Comparison of ENCODE assay signal across 3 cellular contexts in the genomic region with DNA sequence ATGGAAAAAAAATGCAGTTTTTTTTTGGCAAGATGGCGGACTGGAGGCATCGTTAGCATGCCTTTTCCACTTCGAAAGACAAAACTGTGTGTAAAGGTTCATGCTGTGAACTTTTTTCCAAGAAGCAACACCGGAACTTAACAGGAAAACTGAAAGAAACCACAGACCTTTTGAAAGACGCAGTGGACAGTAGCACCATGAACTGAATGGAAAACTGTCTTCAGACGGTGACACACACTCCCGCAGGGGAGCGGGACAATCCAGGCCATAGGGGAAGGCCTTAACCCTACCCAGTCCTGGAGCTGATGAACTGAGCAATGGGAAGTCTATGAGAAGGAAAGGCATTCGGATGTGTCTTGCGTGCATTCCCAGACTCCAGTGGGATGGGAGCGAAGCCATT.
TF ChIP-seq lines count a peak whose summit lies in the region.

No MANE protein-coding gene starts in this region.

TF ChIP-seq in SK-N-SH, 30 proteins besides CTCF, POLR2A, EP300 and RAD21:
- TF ChIP-seq POLR2AphosphoS5 (IDR thresholded peaks at IDR 0.05; ENCODE audit: low read depth, low read length) (0 out of 2 replicates have a peak, but pooled peaks have one; percentile 6), TAF1 (IDR thresholded peaks at IDR 0.05; ENCODE audit: borderline replicate concordance, low read depth, low read length) (no peak)

TF ChIP-seq in SK-N-SH treated with all-trans-retinoic acid at 6 μM for 48 hours, 23 proteins besides CTCF, POLR2A, EP300 and RAD21:
- TF ChIP-seq ISL1 (CRISPR knock-in tag; IDR thresholded peaks at IDR 0.05) (no peak), ZFP30 (CRISPR knock-in tag; IDR thresholded peaks at IDR 0.05) (no peak), CSRNP3 (CRISPR knock-in tag; IDR thresholded peaks at IDR 0.05) (no peak), TCF4 (CRISPR knock-in tag; IDR thresholded peaks at IDR 0.05; ENCODE audit: borderline replicate concordance) (no peak), OSR1 (CRISPR knock-in tag; IDR thresholded peaks at IDR 0.05) (no peak), ZC3H10 (CRISPR knock-in tag; IDR thresholded peaks at IDR 0.05) (no peak), TOX (CRISPR knock-in tag; IDR thresholded peaks at IDR 0.05; ENCODE audit: borderline replicate concordance) (no peak), SNAI2 (CRISPR knock-in tag; IDR thresholded peaks at IDR 0.05) (no peak), PPARA (CRISPR knock-in tag; IDR thresholded peaks at IDR 0.05; ENCODE audit: borderline replicate concordance) (no peak), BACH2 (CRISPR knock-in tag; IDR thresholded peaks at IDR 0.05; ENCODE audit: borderline replicate concordance) (no peak), ZFP3 (CRISPR knock-in tag; IDR thresholded peaks at IDR 0.05) (no peak)
- TF ChIP-seq, protein P1, sequence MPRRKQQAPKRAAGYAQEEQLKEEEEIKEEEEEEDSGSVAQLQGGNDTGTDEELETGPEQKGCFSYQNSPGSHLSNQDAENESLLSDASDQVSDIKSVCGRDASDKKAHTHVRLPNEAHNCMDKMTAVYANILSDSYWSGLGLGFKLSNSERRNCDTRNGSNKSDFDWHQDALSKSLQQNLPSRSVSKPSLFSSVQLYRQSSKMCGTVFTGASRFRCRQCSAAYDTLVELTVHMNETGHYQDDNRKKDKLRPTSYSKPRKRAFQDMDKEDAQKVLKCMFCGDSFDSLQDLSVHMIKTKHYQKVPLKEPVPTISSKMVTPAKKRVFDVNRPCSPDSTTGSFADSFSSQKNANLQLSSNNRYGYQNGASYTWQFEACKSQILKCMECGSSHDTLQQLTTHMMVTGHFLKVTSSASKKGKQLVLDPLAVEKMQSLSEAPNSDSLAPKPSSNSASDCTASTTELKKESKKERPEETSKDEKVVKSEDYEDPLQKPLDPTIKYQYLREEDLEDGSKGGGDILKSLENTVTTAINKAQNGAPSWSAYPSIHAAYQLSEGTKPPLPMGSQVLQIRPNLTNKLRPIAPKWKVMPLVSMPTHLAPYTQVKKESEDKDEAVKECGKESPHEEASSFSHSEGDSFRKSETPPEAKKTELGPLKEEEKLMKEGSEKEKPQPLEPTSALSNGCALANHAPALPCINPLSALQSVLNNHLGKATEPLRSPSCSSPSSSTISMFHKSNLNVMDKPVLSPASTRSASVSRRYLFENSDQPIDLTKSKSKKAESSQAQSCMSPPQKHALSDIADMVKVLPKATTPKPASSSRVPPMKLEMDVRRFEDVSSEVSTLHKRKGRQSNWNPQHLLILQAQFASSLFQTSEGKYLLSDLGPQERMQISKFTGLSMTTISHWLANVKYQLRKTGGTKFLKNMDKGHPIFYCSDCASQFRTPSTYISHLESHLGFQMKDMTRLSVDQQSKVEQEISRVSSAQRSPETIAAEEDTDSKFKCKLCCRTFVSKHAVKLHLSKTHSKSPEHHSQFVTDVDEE (CRISPR knock-in tag; IDR thresholded peaks at IDR 0.05): no peak
- TF ChIP-seq, protein P2, sequence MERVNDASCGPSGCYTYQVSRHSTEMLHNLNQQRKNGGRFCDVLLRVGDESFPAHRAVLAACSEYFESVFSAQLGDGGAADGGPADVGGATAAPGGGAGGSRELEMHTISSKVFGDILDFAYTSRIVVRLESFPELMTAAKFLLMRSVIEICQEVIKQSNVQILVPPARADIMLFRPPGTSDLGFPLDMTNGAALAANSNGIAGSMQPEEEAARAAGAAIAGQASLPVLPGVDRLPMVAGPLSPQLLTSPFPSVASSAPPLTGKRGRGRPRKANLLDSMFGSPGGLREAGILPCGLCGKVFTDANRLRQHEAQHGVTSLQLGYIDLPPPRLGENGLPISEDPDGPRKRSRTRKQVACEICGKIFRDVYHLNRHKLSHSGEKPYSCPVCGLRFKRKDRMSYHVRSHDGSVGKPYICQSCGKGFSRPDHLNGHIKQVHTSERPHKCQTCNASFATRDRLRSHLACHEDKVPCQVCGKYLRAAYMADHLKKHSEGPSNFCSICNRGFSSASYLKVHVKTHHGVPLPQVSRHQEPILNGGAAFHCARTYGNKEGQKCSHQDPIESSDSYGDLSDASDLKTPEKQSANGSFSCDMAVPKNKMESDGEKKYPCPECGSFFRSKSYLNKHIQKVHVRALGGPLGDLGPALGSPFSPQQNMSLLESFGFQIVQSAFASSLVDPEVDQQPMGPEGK (CRISPR knock-in tag; IDR thresholded peaks at IDR 0.05; ENCODE audit: borderline replicate concordance): no peak

TF ChIP-seq in IMR-90, 13 proteins besides CTCF, POLR2A, EP300 and RAD21:
- TF ChIP-seq CEBPB (IDR thresholded peaks at IDR 0.05; ENCODE audit: low read depth, low read length) (no peak), MAFK (IDR thresholded peaks at IDR 0.05; ENCODE audit: low read depth, low read length) (no peak), FOS (IDR thresholded peaks at IDR 0.05; ENCODE audit: low read depth, low read length) (no peak), RCOR1 (IDR thresholded peaks at IDR 0.05; ENCODE audit: insufficient replicate concordance, low read length) (no peak)
TF ChIP-seq in IMR-90: peak in this region for 0.
